In genomic region chr11:103354656-103355055, GRCh38 we compare ENCODE assay signal across 32 cellular contexts.
"Had no signal": no experiment of that assay in that cellular context is flagged by ENCODE, and none has a peak within 500 bp of the region (broad histone marks: within the 10 kb centered on the region; RNA-seq: fewer than 3 reads in every experiment).

No MANE protein-coding gene starts in this region.

- H3K9me3 ChIP-seq: ascending aorta, breast epithelium, colonic mucosa, esophagus muscularis mucosa, gastrocnemius medialis, heart left ventricle had no signal

- H3K27ac ChIP-seq: ascending aorta, breast epithelium, cardiac muscle cell, colonic mucosa, esophagus muscularis mucosa, foreskin keratinocyte, gastrocnemius medialis, heart left ventricle, WERI-Rb-1 had no signal

- H3K27me3 ChIP-seq: ascending aorta, breast epithelium, cardiac muscle cell, colonic mucosa, esophagus muscularis mucosa, foreskin keratinocyte, gastrocnemius medialis, heart left ventricle had no signal

- H3K4me3 ChIP-seq: ascending aorta, breast epithelium, cardiac muscle cell, colonic mucosa, esophagus muscularis mucosa, gastrocnemius medialis, heart left ventricle had no signal

- H3K4me1 ChIP-seq: ascending aorta, breast epithelium, colonic mucosa, esophagus muscularis mucosa, foreskin keratinocyte, gastrocnemius medialis, heart left ventricle had no signal

- H3K36me3 ChIP-seq: ascending aorta, breast epithelium, cardiac muscle cell, colonic mucosa, gastrocnemius medialis, WERI-Rb-1 had no signal

- DNase-seq: activated B cell treated with CpG ODN at 0.5 μM for 24 hours; activated CD4-positive, alpha-beta T cell treated with anti-CD3 and anti-CD28 coated beads for 48 hours; activated CD4-positive, alpha-beta T cell treated with anti-CD3 and anti-CD28 coated beads, Interleukin-2, amount 50 U/mL, for 1 hour; activated CD4-positive, alpha-beta T cell treated with anti-CD3 and anti-CD28 coated beads, Interleukin-2, amount 50 U/mL, for 48 hours; activated CD8-positive, alpha-beta memory T cell treated with anti-CD3 and anti-CD28 coated beads, Interleukin-2, amount 10 ng/mL, durations not matched to agents 7 days and 5 days; activated CD8-positive, alpha-beta memory T cell treated with anti-CD3 and anti-CD28 coated beads, Interleukin-2, amount 50 U/mL, for 4 hours; activated CD8-positive, alpha-beta T cell treated with anti-CD3 and anti-CD28 coated beads, Interleukin-2, amount 10 ng/mL, durations not matched to agents 7 days and 5 days; activated effector memory CD4-positive, alpha-beta T cell treated with anti-CD3 and anti-CD28 coated beads, Interleukin-2, amount 50 U/mL, for 16 hours; activated naive CD4-positive, alpha-beta T cell treated with anti-CD3 and anti-CD28 coated beads for 36 hours; activated naive CD8-positive, alpha-beta T cell treated with anti-CD3 and anti-CD28 coated beads for 36 hours; activated naive CD8-positive, alpha-beta T cell treated with anti-CD3 and anti-CD28 coated beads, Interleukin-2, amount 50 U/mL, for 24 hours; activated T-cell treated with anti-CD3 and anti-CD28 coated beads, Interleukin-2, amount 50 U/mL, for 1 hour; activated T-cell treated with anti-CD3 and anti-CD28 coated beads, Interleukin-2, amount 50 U/mL, for 48 hours; central memory CD4-positive, alpha-beta T cell; cerebellar nuclear complex; colonic mucosa; effector CD4-positive, alpha-beta T cell; effector memory CD8-positive, alpha-beta T cell; erythroblast; foreskin keratinocyte; gastrocnemius medialis; glutamatergic neuron; heart left ventricle; T-helper 1 cell; T-helper 17 cell; T1000; WERI-Rb-1 had no signal

- ATAC-seq: activated CD4-positive, CD25-positive, alpha-beta regulatory T cell treated with anti-CD3 and anti-CD28 coated beads, Interleukin-2, amount 50 U/mL, for 24 hours; activated CD8-positive, alpha-beta memory T cell treated with anti-CD3 and anti-CD28 coated beads, Interleukin-2, amount 10 ng/mL, durations not matched to agents 7 days and 5 days; activated CD8-positive, alpha-beta T cell treated with anti-CD3 and anti-CD28 coated beads, Interleukin-2, amount 10 ng/mL, durations not matched to agents 7 days and 5 days; activated naive CD8-positive, alpha-beta T cell treated with anti-CD3 and anti-CD28 coated beads, Interleukin-2, amount 50 U/mL, for 24 hours; effector memory CD8-positive, alpha-beta T cell; foreskin keratinocyte; gastrocnemius medialis; heart left ventricle; T-helper 17 cell had no signal
